In genomic region chr4:139686130-139686529, GRCh38 we compare ENCODE assay signal across 2 cellular contexts.
TF ChIP-seq lines count a peak whose summit lies in the region.

No MANE protein-coding gene starts in this region.

TF ChIP-seq in HepG2, 621 proteins besides CTCF, POLR2A, EP300 and RAD21:
- TF ChIP-seq ZNF318 (CRISPR knock-in tag; IDR thresholded peaks at IDR 0.05) (no peak), NPAS2 (CRISPR knock-in tag; IDR thresholded peaks at IDR 0.05; ENCODE audit: borderline replicate concordance) (no peak), ZBTB7A (CRISPR knock-in tag; IDR thresholded peaks at IDR 0.05) (no peak), PLRG1 (conservative IDR thresholded peaks at IDR 0.05) (no peak), RNF219 (CRISPR knock-in tag; IDR thresholded peaks at IDR 0.05) (no peak)
TF ChIP-seq in HepG2: peak in this region for 0.

TF ChIP-seq in SK-N-SH treated with all-trans-retinoic acid at 6 μM for 48 hours, 23 proteins besides CTCF, POLR2A, EP300 and RAD21 (continued from another document):
- TF ChIP-seq CSRNP3 (CRISPR knock-in tag; IDR thresholded peaks at IDR 0.05) (no peak), PPARA (CRISPR knock-in tag; IDR thresholded peaks at IDR 0.05; ENCODE audit: borderline replicate concordance) (no peak), OSR1 (CRISPR knock-in tag; IDR thresholded peaks at IDR 0.05) (no peak), ARNTL (CRISPR knock-in tag; IDR thresholded peaks at IDR 0.05; ENCODE audit: borderline replicate concordance, low read depth) (no peak), ZFP3 (CRISPR knock-in tag; IDR thresholded peaks at IDR 0.05) (no peak), ZNF70 (CRISPR knock-in tag; IDR thresholded peaks at IDR 0.05) (no peak), CSDC2 (CRISPR knock-in tag; IDR thresholded peaks at IDR 0.05) (no peak), TOX (CRISPR knock-in tag; IDR thresholded peaks at IDR 0.05; ENCODE audit: borderline replicate concordance) (no peak), BACH2 (CRISPR knock-in tag; IDR thresholded peaks at IDR 0.05; ENCODE audit: borderline replicate concordance) (no peak), SNAI2 (CRISPR knock-in tag; IDR thresholded peaks at IDR 0.05) (no peak), TSHZ2 (CRISPR knock-in tag; IDR thresholded peaks at IDR 0.05) (no peak), ZNF565 (CRISPR knock-in tag; conservative IDR thresholded peaks at IDR 0.05; ENCODE audit: low read depth) (no peak), ZNF8 (CRISPR knock-in tag; IDR thresholded peaks at IDR 0.05) (no peak), ISL1 (CRISPR knock-in tag; IDR thresholded peaks at IDR 0.05) (no peak)
